1 cellular context compared by ENCODE assay signal in genomic region chr12:95802482-95803264, GRCh38.
TF ChIP-seq lines count a peak whose summit lies in the region.

No MANE protein-coding gene starts in this region.

TF ChIP-seq in HEK293, 187 proteins besides CTCF, POLR2A, EP300 and RAD21 (continued from another document):
- TF ChIP-seq, protein P1, sequence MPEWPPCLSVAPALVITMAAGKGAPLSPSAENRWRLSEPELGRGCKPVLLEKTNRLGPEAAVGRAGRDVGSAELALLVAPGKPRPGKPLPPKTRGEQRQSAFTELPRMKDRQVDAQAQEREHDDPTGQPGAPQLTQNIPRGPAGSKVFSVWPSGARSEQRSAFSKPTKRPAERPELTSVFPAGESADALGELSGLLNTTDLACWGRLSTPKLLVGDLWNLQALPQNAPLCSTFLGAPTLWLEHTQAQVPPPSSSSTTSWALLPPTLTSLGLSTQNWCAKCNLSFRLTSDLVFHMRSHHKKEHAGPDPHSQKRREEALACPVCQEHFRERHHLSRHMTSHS (tag by site-specific recombination; IDR thresholded peaks at IDR 0.05): no peak
- TF ChIP-seq ZNF223 (tag by site-specific recombination; IDR thresholded peaks at IDR 0.05): no peak
- TF ChIP-seq ZFP41 (tag by site-specific recombination; IDR thresholded peaks at IDR 0.05; ENCODE audit: borderline replicate concordance): no peak
- no peak for TF ChIP-seq ZNF558 (tag by site-specific recombination; IDR thresholded peaks at IDR 0.05)
- TF ChIP-seq WT1 (tag by site-specific recombination; IDR thresholded peaks at IDR 0.05): no peak
- TF ChIP-seq PRDM6 (tag by site-specific recombination; IDR thresholded peaks at IDR 0.05): 0 out of 2 replicates have a peak, but pooled peaks have one; percentile 43
- 0 out of 2 replicates have a peak, but pooled peaks have one; percentile 26 for TF ChIP-seq ZBTB17 (tag by site-specific recombination; IDR thresholded peaks at IDR 0.05)
- TF ChIP-seq ZNF266 (tag by site-specific recombination; IDR thresholded peaks at IDR 0.05; ENCODE audit: low read depth): no peak
- TF ChIP-seq RBAK (tag by site-specific recombination; IDR thresholded peaks at IDR 0.05): no peak
- peak; percentile 72 for TF ChIP-seq ZNF600 (tag by site-specific recombination; IDR thresholded peaks at IDR 0.05)
- no peak for TF ChIP-seq ZNF423 (tag by site-specific recombination; IDR thresholded peaks at IDR 0.05)
- TF ChIP-seq SCRT1 (tag by site-specific recombination; IDR thresholded peaks at IDR 0.05; ENCODE audit: borderline replicate concordance): peak; percentile 74
- no peak for TF ChIP-seq ZNF692 (tag by site-specific recombination; IDR thresholded peaks at IDR 0.05)
- no peak for TF ChIP-seq ZNF354C (tag by site-specific recombination; IDR thresholded peaks at IDR 0.05; ENCODE audit: borderline replicate concordance, low read depth)
- no peak for TF ChIP-seq PRDM2 (tag by site-specific recombination; IDR thresholded peaks at IDR 0.05; ENCODE audit: borderline replicate concordance)
- TF ChIP-seq GLI2 (tag by site-specific recombination; IDR thresholded peaks at IDR 0.05; ENCODE audit: borderline replicate concordance, low read depth): no peak
- no peak for TF ChIP-seq PRDM10 (tag by site-specific recombination; IDR thresholded peaks at IDR 0.05)
- TF ChIP-seq ZBTB20 (tag by site-specific recombination; IDR thresholded peaks at IDR 0.05): no peak
- no peak for TF ChIP-seq PRDM1 (tag by site-specific recombination; IDR thresholded peaks at IDR 0.05)
- TF ChIP-seq ZNF664 (tag by site-specific recombination; IDR thresholded peaks at IDR 0.05): peak; percentile 19; the same call in 1 of the 2 replicates
- TF ChIP-seq ZNF433 (tag by site-specific recombination; IDR thresholded peaks at IDR 0.05; ENCODE audit: low read depth): no peak
- TF ChIP-seq IKZF3 (tag by site-specific recombination; IDR thresholded peaks at IDR 0.05): no peak
- no peak for TF ChIP-seq ZNF549 (tag by site-specific recombination; IDR thresholded peaks at IDR 0.05)
